In genomic region chr3:33439421-33440327, GRCh38 we compare ENCODE assay signal across 1 cellular context.
TF ChIP-seq lines count a peak whose summit lies in the region.

No MANE protein-coding gene starts in this region.

TF ChIP-seq in K562, 482 proteins besides CTCF, POLR2A, EP300 and RAD21 (continued from another document and continues in another):
- no peak for TF ChIP-seq CHD7 (IDR thresholded peaks at IDR 0.05; ENCODE audit: low read depth, low read length)
- no peak for TF ChIP-seq HNRNPL (IDR thresholded peaks at IDR 0.05; ENCODE audit: low read depth, low read length)
- no peak for TF ChIP-seq LEF1 (IDR thresholded peaks at IDR 0.05)
- peak in 1 of 2 experiments; percentile 76; a peak in 1 of 4 replicates for TF ChIP-seq FOXA3 (CRISPR knock-in tag; conservative IDR thresholded peaks at IDR 0.05 in 1 of 2, IDR thresholded peaks at IDR 0.05 in 1 of 2)
- no peak for TF ChIP-seq PURB (CRISPR knock-in tag; IDR thresholded peaks at IDR 0.05; ENCODE audit: low read depth)
- no peak for TF ChIP-seq ZFP1 (CRISPR knock-in tag; IDR thresholded peaks at IDR 0.05)
- no peak for TF ChIP-seq TCFL5 (CRISPR knock-in tag; conservative IDR thresholded peaks at IDR 0.05)
- peak; percentile 83; the same call in 1 of the 2 replicates for TF ChIP-seq ZNF830 (CRISPR knock-in tag; IDR thresholded peaks at IDR 0.05)
- TF ChIP-seq FUS (optimal IDR thresholded peaks at IDR 0.05; ENCODE audit: low read depth, low read length) = no peak
- no peak for TF ChIP-seq PATZ1 (CRISPR knock-in tag; IDR thresholded peaks at IDR 0.05; ENCODE audit: borderline replicate concordance)
- TF ChIP-seq NCOA2 (IDR thresholded peaks at IDR 0.05; ENCODE audit: partially characterized antibody in 2 of 2) = no peak
- TF ChIP-seq ATF3 (IDR thresholded peaks at IDR 0.05) = no peak
- 0 out of 2 replicates have a peak, but pooled peaks have one; percentile 36 for TF ChIP-seq ATF3 (CRISPR knock-in tag; conservative IDR thresholded peaks at IDR 0.05)
- no peak for TF ChIP-seq KLF10 (CRISPR knock-in tag; IDR thresholded peaks at IDR 0.05)
- no peak for TF ChIP-seq SMARCA4 (IDR thresholded peaks at IDR 0.05)
- TF ChIP-seq MEF2D (tag; conservative IDR thresholded peaks at IDR 0.05; ENCODE audit: low read depth) = no peak
- TF ChIP-seq KAT8 (IDR thresholded peaks at IDR 0.05; ENCODE audit: low read depth) = no peak
- TF ChIP-seq HDGF (IDR thresholded peaks at IDR 0.05) = no peak
- TF ChIP-seq CBX1 (IDR thresholded peaks at IDR 0.05; ENCODE audit: low read depth) = no peak
- TF ChIP-seq ZFX (CRISPR knock-in tag; IDR thresholded peaks at IDR 0.05) = peak; percentile 97
- no peak for TF ChIP-seq COPS2 (conservative IDR thresholded peaks at IDR 0.05)
- TF ChIP-seq MCM2 (IDR thresholded peaks at IDR 0.05; ENCODE audit: low read depth) = no peak
- no peak for TF ChIP-seq PHB (CRISPR knock-in tag; IDR thresholded peaks at IDR 0.05)
- TF ChIP-seq STAG1 (CRISPR knock-in tag; IDR thresholded peaks at IDR 0.05; ENCODE audit: borderline replicate concordance) = no peak
- no peak for TF ChIP-seq ZNF77 (CRISPR knock-in tag; IDR thresholded peaks at IDR 0.05)
- no peak for TF ChIP-seq SREBF2 (CRISPR knock-in tag; IDR thresholded peaks at IDR 0.05)
- TF ChIP-seq PHF21A (IDR thresholded peaks at IDR 0.05; ENCODE audit: borderline replicate concordance, low read depth) = 0 out of 2 replicates have a peak, but pooled peaks have one; percentile 19
- TF ChIP-seq KDM2B (CRISPR knock-in tag; IDR thresholded peaks at IDR 0.05) = no peak
- TF ChIP-seq MTA2 (IDR thresholded peaks at IDR 0.05; ENCODE audit: low read depth) = no peak
- TF ChIP-seq ARID3B (CRISPR knock-in tag; IDR thresholded peaks at IDR 0.05; ENCODE audit: borderline replicate concordance) = 0 out of 2 replicates have a peak, but pooled peaks have one; percentile 28
- no peak for TF ChIP-seq FOXA1 (IDR thresholded peaks at IDR 0.05; ENCODE audit: borderline replicate concordance)
- peak; percentile 79 for TF ChIP-seq EP400 (IDR thresholded peaks at IDR 0.05)
- TF ChIP-seq HNRNPUL1 (IDR thresholded peaks at IDR 0.05; ENCODE audit: low read length) = no peak
- no peak for TF ChIP-seq ZFP36 (IDR thresholded peaks at IDR 0.05; ENCODE audit: low read depth, low read length, partially characterized antibody)
- TF ChIP-seq ZBTB1 (CRISPR knock-in tag; IDR thresholded peaks at IDR 0.05; ENCODE audit: borderline replicate concordance, low read depth) = peak; percentile 55; the same call in 1 of the 2 replicates
- TF ChIP-seq ZNF431 (CRISPR knock-in tag; IDR thresholded peaks at IDR 0.05) = no peak
- 0 out of 2 replicates have a peak, but pooled peaks have one; percentile 53 for TF ChIP-seq ZNF766 (CRISPR knock-in tag; conservative IDR thresholded peaks at IDR 0.05)
- no peak for TF ChIP-seq PHB2 (IDR thresholded peaks at IDR 0.05; ENCODE audit: low read depth)
- TF ChIP-seq TEAD1 (CRISPR knock-in tag; IDR thresholded peaks at IDR 0.05) = no peak
- TF ChIP-seq MEIS2 (IDR thresholded peaks at IDR 0.05; ENCODE audit: partially characterized antibody) = no peak
- no peak for TF ChIP-seq SREBF1 (IDR thresholded peaks at IDR 0.05; ENCODE audit: borderline replicate concordance, low read depth, low read length)
- TF ChIP-seq RFX1 (IDR thresholded peaks at IDR 0.05) = no peak
- TF ChIP-seq ARNT (IDR thresholded peaks at IDR 0.05) = no peak
- TF ChIP-seq ZNF583 (CRISPR knock-in tag; IDR thresholded peaks at IDR 0.05) = no peak
- TF ChIP-seq ZNF586 (CRISPR knock-in tag; conservative IDR thresholded peaks at IDR 0.05) = no peak
- TF ChIP-seq RFX7 (CRISPR knock-in tag; IDR thresholded peaks at IDR 0.05) = no peak
- peak; percentile 94 for TF ChIP-seq RBBP5 (IDR thresholded peaks at IDR 0.05; ENCODE audit: borderline replicate concordance, insufficient read depth, low read length, poor library complexity, severe bottlenecking)
- no peak for TF ChIP-seq CBX3 (IDR thresholded peaks at IDR 0.05; ENCODE audit: borderline replicate concordance in 1 of 2, low read length in 2 of 2)
- no peak for TF ChIP-seq ZNF316 (IDR thresholded peaks at IDR 0.05)
- peak; percentile 78; the same call in 1 of the 2 replicates for TF ChIP-seq NR3C1 (CRISPR knock-in tag; IDR thresholded peaks at IDR 0.05)
- peak; percentile 51 for TF ChIP-seq NEUROD1 (IDR thresholded peaks at IDR 0.05; ENCODE audit: borderline replicate concordance, low read depth, low read length, partially characterized antibody)
- TF ChIP-seq CREB3 (tag; conservative IDR thresholded peaks at IDR 0.05; ENCODE audit: low read depth) = no peak
- TF ChIP-seq FOSL1 (tag; conservative IDR thresholded peaks at IDR 0.05) = no peak
- TF ChIP-seq CREB3L1 (IDR thresholded peaks at IDR 0.05; ENCODE audit: borderline replicate concordance, low read depth) = peak; percentile 87; the same call in 1 of the 2 replicates
